8 cellular contexts compared by ENCODE assay signal in genomic region chr2:190408538-190409271, GRCh38. TPM values are rescaled to one million over a fixed set of nuclear protein-coding genes. Genes with fewer than 3 reads are reported as not detected.
DNase-seq lines count a peak whose midpoint lies in the region; ATAC-seq, FAIRE-seq and TF ChIP-seq lines count a peak whose summit lies in the region.

No MANE protein-coding gene starts in this region.

- H3K27ac Mint-ChIP-seq in T-helper 2 cell treated with Interferon-gamma antibody and Interleukin-4, amounts not matched to agents 5 μg/mL and 100 μg/mL, for 36 hours, result peak overlapping the region; percentile 94

- peaks cover 14 to 27% of the 10 kb centered on the region in 2 experiments; a peak in 4 of 5 replicates for H3K4me1 ChIP-seq in K562 (replicated peaks in 1 of 2; ENCODE audit: control insufficient read depth in 2 of 2, insufficient read depth in 2 of 2, low read length in 2 of 2)
- peaks cover 5 to 6% of the 10 kb centered on the region in 2 donors for H3K4me1 ChIP-seq in small intestine (ENCODE audit: control insufficient read depth in 2 of 2, insufficient read depth in 1 of 2, low read depth in 1 of 2, low read length in 1 of 2)

- H3K9ac ChIP-seq in K562 (ENCODE audit: insufficient read depth in 1 of 2, low read depth in 2 of 2, low read length in 2 of 2), result peak overlapping the region; percentile 46 to 93

- WGBS in K562 (ENCODE audit: insufficient coverage, low coverage, missing lambda C conversion rate), result 2% methylated on average over 18 of the region's 54 CpGs
- WGBS in small intestine, 3 donors, result 1% methylated on average over 38 to 54 of the region's 54 CpGs

- H3K79me2 ChIP-seq in K562 (ENCODE audit: control insufficient read depth, insufficient read depth, low read length), result no peaks in the 10 kb centered on the region

- no peaks in the 10 kb centered on the region for H3K9me3 ChIP-seq in K562 (replicated peaks; ENCODE audit: control insufficient read depth, insufficient read depth, low read depth, low read length)
- no peaks in the 10 kb centered on the region for H3K9me3 ChIP-seq in small intestine (ENCODE audit: control insufficient read depth, low read depth)

- peak overlapping the region; percentile 57 for H3K4me3 ChIP-seq in K562
- H3K4me3 ChIP-seq in small intestine (ENCODE audit: low read depth in 1 of 2, low read length in 2 of 2), result peak overlapping the region; percentile 91 to 95

- no TSS peak for BruUV-seq in K562 (replicated peaks; lab: Mats Ljungman, UMichigan)

- peak overlapping the region; percentile 91 for H3K4me3 Mint-ChIP-seq in T-helper 2 cell treated with Interferon-gamma antibody and Interleukin-4, amounts not matched to agents 5 μg/mL and 100 μg/mL, for 36 hours

- H3K27me3 ChIP-seq in K562 (ENCODE audit: control insufficient read depth in 2 of 2, insufficient read depth in 2 of 2, low read length in 2 of 2) (no peaks in the 10 kb centered on the region), small intestine (ENCODE audit: control insufficient read depth in 2 of 2, insufficient read depth in 2 of 2, low read length in 2 of 2) (no peaks in the 10 kb centered on the region)

- FAIRE-seq in H54 (lab: Jason Lieb, UNC), result no peak
- FAIRE-seq in K562 (lab: Jason Lieb, UNC), result no peak
- no peak for FAIRE-seq in small intestine (lab: Jason Lieb, UNC)

- no peak for TF ChIP-seq EP300 in K562 (IDR thresholded peaks at IDR 0.05; ENCODE audit: low read length)

- H3K4me2 ChIP-seq in K562 (ENCODE audit: insufficient read depth, low read length), result peak overlapping the region; percentile 67

- no peaks in the 10 kb centered on the region for H4K20me1 ChIP-seq in K562 (replicated peaks; ENCODE audit: control insufficient read depth, insufficient read depth, low read length)

- H3K4me1 Mint-ChIP-seq in T-helper 2 cell treated with Interferon-gamma antibody and Interleukin-4, amounts not matched to agents 5 μg/mL and 100 μg/mL, for 36 hours (ENCODE audit: low read depth), result peaks cover 44% of the 10 kb centered on the region

- no peaks in the 10 kb centered on the region for H3K27me3 Mint-ChIP-seq in T-helper 2 cell treated with Interferon-gamma antibody and Interleukin-4, amounts not matched to agents 5 μg/mL and 100 μg/mL, for 36 hours (ENCODE audit: low read depth)

- CTCF ChIA-PET in GM10248 (lab: Yijun Ruan, JAX) (no interaction called here), K562 (lab: Yijun Ruan, JAX; ENCODE audit: low intra/inter-chr PET ratio) (no interaction called here)

- DNase-seq in GM10248 (ENCODE audit: extremely low spot score) (peak; percentile 73), H54 (ENCODE audit: insufficient read length, low spot score) (peak; percentile 69), LoVo (ENCODE audit: low spot score) (peak; percentile 50), K562 (ENCODE audit: extremely low read depth in 1 of 4, low spot score in 3 of 4) (peak; percentile 40 to 57 (median 52)), iPS-NIHi11 (ENCODE audit: low spot score) (peak; percentile 72), small intestine (peak; percentile 74), cortex of kidney (lab: John Stamatoyannopoulos, UW) (no peak)
- DNase-seq in T-helper 2 cell treated with Interferon-gamma antibody and Interleukin-4, amounts not matched to agents 5 μg/mL and 100 μg/mL, for 36 hours (ENCODE audit: low spot score), result peak; percentile 75

- TF ChIP-seq RAD21 in K562 (CRISPR knock-in tag; conservative IDR thresholded peaks at IDR 0.05 in 1 of 2, IDR thresholded peaks at IDR 0.05 in 1 of 2), result no peak

- in situ Hi-C loops in K562 (cut with MboI), result no loop called here

- H3K27ac ChIP-seq in K562 (ENCODE audit: extremely low read depth, low read depth, low read length) (peak overlapping the region; percentile 32; the same call in 1 of the 3 replicates), small intestine (ENCODE audit: low read depth in 1 of 2, low read length in 1 of 2) (peak overlapping the region; percentile 93 to 97)

- intact Hi-C loops in K562 (cut with micrococcal nuclease), result loop anchor here (10.0 kb wide), 1 partner anchor 56 kb away; no protein-coding TSS in a partner anchor

- no peaks in the 10 kb centered on the region for H3K9me3 Mint-ChIP-seq in T-helper 2 cell treated with Interferon-gamma antibody and Interleukin-4, amounts not matched to agents 5 μg/mL and 100 μg/mL, for 36 hours

- TF ChIP-seq CTCF in GM10248 (IDR thresholded peaks at IDR 0.05; ENCODE audit: control extremely low read depth, extremely low read depth, low read depth, missing control alignments), result no peak
- TF ChIP-seq CTCF in K562 (IDR thresholded peaks at IDR 0.05 in 2 of 3, conservative IDR thresholded peaks at IDR 0.05 in 1 of 3; ENCODE audit: insufficient read depth in 2 of 3, low read depth in 1 of 3, low read length in 3 of 3), result no peak

- POLR2A ChIA-PET in GM10248 (lab: Yijun Ruan, JAX) (interaction anchor here (0.5 kb wide), 1 partner anchor 15 kb away, joined by 3 read pairs; no protein-coding TSS in a partner anchor), K562 (lab: Yijun Ruan, JAX) (no interaction called here)

- TF ChIP-seq POLR2A in H54 (IDR thresholded peaks at IDR 0.05; ENCODE audit: low read depth, low read length), result peak; percentile 25; the same call in 1 of the 2 replicates
- TF ChIP-seq POLR2A in K562 (conservative IDR thresholded peaks at IDR 0.05), result no peak

- peak overlapping the region; percentile 91 for H2AFZ ChIP-seq in K562 (ENCODE audit: low read depth, low read length)

- H3K9me1 ChIP-seq in K562 (ENCODE audit: control insufficient read depth, insufficient read depth, low read length), result no peaks in the 10 kb centered on the region

- peaks cover 18% of the 10 kb centered on the region for H3K36me3 Mint-ChIP-seq in T-helper 2 cell treated with Interferon-gamma antibody and Interleukin-4, amounts not matched to agents 5 μg/mL and 100 μg/mL, for 36 hours (ENCODE audit: low read depth)

- H3K36me3 ChIP-seq in K562 (ENCODE audit: control insufficient read depth, insufficient read depth, low read length), result no peaks in the 10 kb centered on the region
- no peaks in the 10 kb centered on the region for H3K36me3 ChIP-seq in small intestine (ENCODE audit: control insufficient read depth in 2 of 2, insufficient read depth in 2 of 2, low read length in 2 of 2)

- peak; percentile 50 for ATAC-seq in K562

TF ChIP-seq in K562, 482 proteins besides CTCF, POLR2A, EP300 and RAD21 (continues in another document):
- TF ChIP-seq ZFP1 (CRISPR knock-in tag; IDR thresholded peaks at IDR 0.05), result no peak
- TF ChIP-seq NR4A1 (CRISPR knock-in tag; IDR thresholded peaks at IDR 0.05), result no peak
- TF ChIP-seq NR4A1 (tag; IDR thresholded peaks at IDR 0.05), result no peak
- no peak for TF ChIP-seq PRDM10 (IDR thresholded peaks at IDR 0.05; ENCODE audit: partially characterized antibody)
- TF ChIP-seq HDAC6 (IDR thresholded peaks at IDR 0.05; ENCODE audit: low read depth, low read length), result no peak
- TF ChIP-seq NRF1 (conservative IDR thresholded peaks at IDR 0.05 in 1 of 2, IDR thresholded peaks at IDR 0.05 in 1 of 2), result no peak
- TF ChIP-seq RBBP5 (IDR thresholded peaks at IDR 0.05; ENCODE audit: borderline replicate concordance, insufficient read depth, low read length, poor library complexity, severe bottlenecking), result peak; percentile 72

RNA-seq across cellular contexts. Expression of gene MFSD6, which starts 0.6 kb away (rescaled TPM):
- total RNA-seq in K562 (2011; cell fraction: chromatin; rRNA removed; ENCODE audit: low replicate concordance), result 23.3 and 40.4 TPM in 2 replicates
- total RNA-seq in K562 (2011; cell fraction: nucleolus; rRNA removed), result 13.8 and 14.3 TPM in 2 replicates
- 21.7 and 22.3 TPM in 2 replicates for total RNA-seq in K562 (2011; cell fraction: nucleoplasm; rRNA removed)
- 7.1 and 8.5 TPM in 2 replicates for total RNA-seq in K562 (2014; rRNA removed)
- 3.9 and 5.3 TPM in 2 replicates for total RNA-seq in K562 (2014; rRNA removed; fragmentation: Illumina TruSeq; extraction: Trizol)
- total RNA-seq in K562 (2015; rRNA removed; fragmentation: Illumina TruSeq; extraction: Trizol), result 1.4 and 2.0 TPM in 2 replicates
- 6.3 and 6.6 TPM in 2 replicates for total RNA-seq in K562 (2021)
- 2.7 and 7.9 TPM in 2 replicates for polyA plus RNA-seq in K562 (2011; rRNA removed)
- polyA plus RNA-seq in K562 (2011; cell fraction: cytosol; rRNA removed), result 4.0 and 5.7 TPM in 2 replicates
- 4.0 and 6.7 TPM in 2 replicates for polyA plus RNA-seq in K562 (2011; cell fraction: nucleus; rRNA removed)
- polyA plus RNA-seq in K562 (2012), result 4.0 and 5.9 TPM in 2 replicates
- 5.1 and 6.1 TPM in 2 replicates for polyA plus RNA-seq in K562 (2014; fragmentation: Illumina TruSeq; extraction: Trizol)
- polyA plus RNA-seq in K562 (2014; fragmentation: Nextera tagmentation; extraction: Ambion mirVana), result 1 to 10 TPM; 1.1 to 1.2 TPM
- 4.4 and 4.6 TPM in 2 replicates for polyA plus RNA-seq in K562 (2014; rRNA removed)
- 9.8 and 15.1 TPM in 2 replicates for polyA minus RNA-seq in K562 (2011; rRNA and poly(A)+ RNA removed)
- polyA minus RNA-seq in K562 (2011; cell fraction: cytosol; rRNA and poly(A)+ RNA removed), result 7.3 TPM in 2 replicates
- polyA minus RNA-seq in K562 (2011; cell fraction: nucleus; rRNA and poly(A)+ RNA removed), result 10.6 and 11.8 TPM in 2 replicates
- polyA plus RNA-seq in small intestine, result 10 to 100 TPM in 2 of 3 donors, 1 to 10 TPM in 1; 5.9 to 20.0 (median 10.3) TPM
